Comparison of ENCODE assay signal across 2 cellular contexts in genomic region chr1:244394851-244395765, GRCh38.
TF ChIP-seq lines count a peak whose summit lies in the region.

No MANE protein-coding gene starts in this region.

TF ChIP-seq in HEK293, 187 proteins besides CTCF, POLR2A, EP300 and RAD21 (continued from another document):
- TF ChIP-seq ZNF146 (tag by site-specific recombination; IDR thresholded peaks at IDR 0.05) = no peak
- peak; percentile 83 for TF ChIP-seq SCRT2 (tag by site-specific recombination; IDR thresholded peaks at IDR 0.05)

TF ChIP-seq in H1, 55 proteins besides CTCF, POLR2A, EP300 and RAD21 (continued from another document):
- no peak for TF ChIP-seq BCL11A (IDR thresholded peaks at IDR 0.05; ENCODE audit: low read depth in 2 of 2, low read length in 2 of 2)
